Comparison of ENCODE assay signal across 25 cellular contexts in the genomic region with DNA sequence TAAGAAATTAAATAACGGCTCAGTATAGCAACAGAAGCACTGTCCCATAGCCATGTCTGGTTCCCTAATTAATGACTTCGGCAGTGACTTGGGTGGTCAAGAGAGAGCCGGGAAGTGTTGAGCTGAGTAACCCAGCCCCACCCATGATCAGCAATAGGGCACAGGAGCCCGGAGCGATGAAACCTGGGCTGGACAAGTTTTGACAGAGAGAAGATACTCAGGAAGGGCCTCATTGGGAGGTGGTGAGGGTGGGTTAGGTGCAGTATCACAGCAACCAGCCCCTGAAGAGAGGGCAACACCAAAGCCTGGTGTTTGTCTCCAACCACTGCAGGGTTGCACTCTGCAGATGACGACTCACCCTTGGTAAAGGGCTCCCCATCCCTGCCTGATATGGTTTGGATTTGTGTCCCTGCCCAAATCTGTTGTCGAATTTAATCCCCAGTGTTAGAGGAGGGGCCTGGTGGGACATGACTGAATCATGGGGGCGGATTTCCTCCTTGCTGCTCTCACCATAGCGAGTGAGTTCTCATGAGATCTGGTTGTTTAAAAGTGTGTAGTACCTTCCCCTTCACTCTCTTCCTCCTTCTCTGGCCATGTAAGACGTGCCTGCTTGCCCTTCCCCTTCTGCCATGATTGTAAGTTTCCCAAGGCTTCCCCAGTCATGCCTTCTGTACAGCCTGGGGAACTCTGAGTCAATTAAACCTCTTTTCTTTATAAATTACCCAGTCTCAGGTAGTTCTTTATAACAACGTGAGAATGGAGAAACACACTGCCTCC.
"Had no signal": no experiment of that assay in that cellular context is flagged by ENCODE, and none has a peak within 500 bp of the region (broad histone marks: within the 10 kb centered on the region; RNA-seq: fewer than 3 reads in every experiment).

No MANE protein-coding gene starts in this region.

- H3K36me3 Mint-ChIP-seq: activated naive CD8-positive, alpha-beta T cell treated with anti-CD3 and anti-CD28 coated beads, Interleukin-2, amount 10 ng/mL, durations not matched to agents 7 days and 5 days; immature natural killer cell had no signal

- FAIRE-seq: endometrium, pancreas had no signal

- H3K4me2 ChIP-seq: hepatocyte had no signal

- H3K27ac ChIP-seq: hepatocyte, pancreas, right lobe of liver, stomach, transverse colon, vagina had no signal

- H3K36me3 ChIP-seq: pancreas, right lobe of liver, stomach, transverse colon, vagina had no signal

- H2AFZ ChIP-seq: hepatocyte had no signal

- H3K27me3 ChIP-seq: hepatocyte, pancreas, right lobe of liver, stomach, transverse colon, vagina had no signal

- DNase-seq: activated CD4-positive, alpha-beta T cell treated with anti-CD3 and anti-CD28 coated beads for 4 hours; activated CD4-positive, alpha-beta T cell treated with anti-CD3 and anti-CD28 coated beads, Interleukin-2, amount 50 U/mL, for 48 hours; activated CD4-positive, CD25-positive, alpha-beta regulatory T cell; activated CD8-positive, alpha-beta memory T cell treated with anti-CD3 and anti-CD28 coated beads, Interleukin-2, amount 50 U/mL, for 48 hours; activated naive CD4-positive, alpha-beta T cell treated with Interleukin-2 at 50 U/mL for 16 hours; activated naive CD8-positive, alpha-beta T cell treated with anti-CD3 and anti-CD28 coated beads, Interleukin-2, amount 10 ng/mL, durations not matched to agents 7 days and 5 days; activated T-cell treated with anti-CD3 and anti-CD28 coated beads, Interleukin-2, amount 50 U/mL, for 48 hours; amniotic stem cell; effector CD4-positive, alpha-beta T cell; erythroblast; foreskin melanocyte; immature natural killer cell; mesenchymal stem cell; pancreas; stimulated activated CD4-positive, alpha-beta T cell treated with anti-CD3 and anti-CD28 coated beads, Interleukin-1b, Interleukin-23, amount 100 ng/mL, for 48 hours; stomach; T-helper 17 cell; transverse colon had no signal

- H3K79me2 ChIP-seq: hepatocyte had no signal

- H3K27ac Mint-ChIP-seq: activated naive CD8-positive, alpha-beta T cell treated with anti-CD3 and anti-CD28 coated beads, Interleukin-2, amount 10 ng/mL, durations not matched to agents 7 days and 5 days; immature natural killer cell; T-helper 17 cell had no signal

- H3K9me3 ChIP-seq: pancreas, right lobe of liver, vagina had no signal

- H3K4me1 ChIP-seq: pancreas had no signal

- H3K4me1 Mint-ChIP-seq: activated naive CD8-positive, alpha-beta T cell treated with anti-CD3 and anti-CD28 coated beads, Interleukin-2, amount 10 ng/mL, durations not matched to agents 7 days and 5 days; immature natural killer cell; T-helper 17 cell had no signal

- H3K4me3 ChIP-seq: hepatocyte, pancreas, right lobe of liver, skin epidermis, stomach, transverse colon, vagina had no signal

- H3K27me3 Mint-ChIP-seq: dendritic cell treated with granulocyte-macrophage colony-stimulating factor and Interleukin-4, amounts not matched to agents 40 ng/mL and 50 ng/mL, for 4 days; T-helper 17 cell had no signal

- H3K4me3 Mint-ChIP-seq: activated naive CD8-positive, alpha-beta T cell treated with anti-CD3 and anti-CD28 coated beads, Interleukin-2, amount 10 ng/mL, durations not matched to agents 7 days and 5 days; dendritic cell treated with granulocyte-macrophage colony-stimulating factor and Interleukin-4, amounts not matched to agents 40 ng/mL and 50 ng/mL, for 4 days; immature natural killer cell; nephron; T-helper 17 cell had no signal

- ATAC-seq: pancreas, right lobe of liver, T-helper 17 cell had no signal
